In the genomic region with DNA sequence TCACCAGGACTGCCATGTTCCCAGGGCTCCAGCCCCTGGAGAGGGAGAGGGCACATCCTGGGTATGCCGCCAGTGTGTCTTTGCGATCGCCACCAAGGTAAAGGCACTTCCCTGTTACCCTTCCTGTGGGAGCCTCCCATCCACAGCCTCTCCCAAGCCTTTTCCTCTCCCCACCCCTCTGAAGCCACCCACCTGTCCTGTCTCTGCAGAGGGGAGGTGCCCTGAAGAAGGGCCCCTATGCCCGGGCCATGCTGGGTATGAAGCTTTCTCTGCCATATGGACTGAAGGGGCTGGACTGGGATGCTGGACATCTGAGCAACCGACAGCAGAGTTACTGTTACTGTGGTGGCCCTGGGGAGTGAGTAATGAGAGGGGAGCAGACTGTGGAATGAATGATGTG, we compare ENCODE assay signal across 1 cellular context.
TF ChIP-seq lines count a peak whose summit lies in the region.

No MANE protein-coding gene starts in this region.

TF ChIP-seq in GM12891, 5 proteins besides CTCF, POLR2A, EP300 and RAD21 (continued from another document):
- 0 out of 2 replicates have a peak, but pooled peaks have one; percentile 14 for TF ChIP-seq POLR2AphosphoS5 (IDR thresholded peaks at IDR 0.05; ENCODE audit: low read depth, low read length)
